1 cellular context compared by ENCODE assay signal in genomic region chr9:134178781-134179551, GRCh38.
TF ChIP-seq lines count a peak whose summit lies in the region.

No MANE protein-coding gene starts in this region.

TF ChIP-seq in WTC11, 78 proteins besides CTCF, POLR2A, EP300 and RAD21 (continued from another document):
- no peak for TF ChIP-seq ARID4B (CRISPR knock-in tag; IDR thresholded peaks at IDR 0.05; ENCODE audit: borderline replicate concordance)
- no peak for TF ChIP-seq NFATC4 (CRISPR knock-in tag; IDR thresholded peaks at IDR 0.05)
- TF ChIP-seq ZNF317 (CRISPR knock-in tag; IDR thresholded peaks at IDR 0.05; ENCODE audit: borderline replicate concordance, low read depth) = no peak
- TF ChIP-seq EMX1 (CRISPR knock-in tag; IDR thresholded peaks at IDR 0.05) = no peak
- no peak for TF ChIP-seq ZNF219 (CRISPR knock-in tag; IDR thresholded peaks at IDR 0.05; ENCODE audit: borderline replicate concordance)
- TF ChIP-seq IRF1 (CRISPR knock-in tag; IDR thresholded peaks at IDR 0.05) = no peak
- no peak for TF ChIP-seq PRDM15 (CRISPR knock-in tag; IDR thresholded peaks at IDR 0.05)
- no peak for TF ChIP-seq MXD4 (CRISPR knock-in tag; IDR thresholded peaks at IDR 0.05; ENCODE audit: borderline replicate concordance)
- TF ChIP-seq ZBTB43 (CRISPR knock-in tag; IDR thresholded peaks at IDR 0.05) = no peak
- TF ChIP-seq RORB (CRISPR knock-in tag; IDR thresholded peaks at IDR 0.05) = no peak
- TF ChIP-seq ZBTB21 (CRISPR knock-in tag; IDR thresholded peaks at IDR 0.05; ENCODE audit: borderline replicate concordance) = no peak
- no peak for TF ChIP-seq ZNF423 (CRISPR knock-in tag; IDR thresholded peaks at IDR 0.05)
